ENCODE assay signal across 10 cellular contexts in genomic region chr6:1917628-1918371, GRCh38.
DNase-seq lines count a peak whose midpoint lies in the region; ATAC-seq and TF ChIP-seq lines count a peak whose summit lies in the region.
"Had no signal": no experiment of that assay in that cellular context is flagged by ENCODE, and none has a peak within 500 bp of the region (broad histone marks: within the 10 kb centered on the region; RNA-seq: fewer than 3 reads in every experiment).

No MANE protein-coding gene starts in this region.

- TF ChIP-seq RAD21 in SK-N-SH (IDR thresholded peaks at IDR 0.05; ENCODE audit: low read length) = no peak

- H2AFZ ChIP-seq in DND-41 (ENCODE audit: low read depth, low read length) = no peak overlapping the region
- H2AFZ ChIP-seq in SK-N-SH (ENCODE audit: low read depth) = peak overlapping the region; percentile 52; the same call in 1 of the 2 replicates

- peak; percentile 34; the same call in 2 of the 3 replicates for ATAC-seq in DND-41 (ENCODE audit: insufficient read depth, low read depth)
- no peak for ATAC-seq in HG03442 (IDR thresholded peaks at IDR 0.05; ENCODE audit: unreplicated experiment)
- ATAC-seq: naive thymus-derived CD4-positive, alpha-beta T cell had no signal

- DNase-seq in DND-41 = peak; percentile 12
- no peak for DNase-seq in SK-N-SH
- peak; percentile 64 for DNase-seq in epithelial cell of prostate (ENCODE audit: low read depth, low spot score)
- DNase-seq in stimulated activated CD4-positive, alpha-beta T cell treated with anti-CD3 and anti-CD28 coated beads, Interleukin-12 subunit alpha, Interleukin-12 subunit beta, amount 100 ng/mL, for 4 hours = peak; percentile 42
- no peak for DNase-seq in NCI-H128 (lab: John Stamatoyannopoulos, UW; ENCODE audit: unreplicated experiment)
- no peak for DNase-seq in NCI-H748 treated with DMSO at 0.1 percent for 48 hours (lab: John Stamatoyannopoulos, UW)
- no peak for DNase-seq in D341Med (ENCODE audit: low spot score)

- no peaks in the 10 kb centered on the region for H3K9me2 ChIP-seq in SK-N-SH

- H3K9ac ChIP-seq in DND-41 (ENCODE audit: low read depth, low read length) = no peak overlapping the region
- H3K9ac ChIP-seq in SK-N-SH = peak overlapping the region; percentile 38
- H3K9ac ChIP-seq: KMS-11 had no signal

- no peak overlapping the region for H3K4me2 ChIP-seq in DND-41 (ENCODE audit: insufficient read depth, low read length)
- H3K4me2 ChIP-seq in SK-N-SH = peak overlapping the region; percentile 46; the same call in 1 of the 2 replicates
- H3K4me2 ChIP-seq: KMS-11 had no signal

- no peak overlapping the region for H3K4me3 ChIP-seq in DND-41 (ENCODE audit: low read depth in 1 of 2, low read length in 2 of 2)
- H3K4me3 ChIP-seq in SK-N-SH (ENCODE audit: low read depth in 2 of 2, low read length in 1 of 2) = no peak overlapping the region; a peak in 1 of 4 replicates

- H3K4me1 ChIP-seq in DND-41 (ENCODE audit: insufficient read depth, low read length) = peaks cover 52% of the 10 kb centered on the region
- peaks cover 0 to 15% of the 10 kb centered on the region in 2 experiments; a peak in 3 of 4 replicates for H3K4me1 ChIP-seq in SK-N-SH (ENCODE audit: control insufficient read depth in 1 of 2, insufficient read depth in 2 of 2, low read depth in 1 of 2, low read length in 1 of 2)

- POLR2A ChIA-PET in SK-N-SH (lab: Yijun Ruan, JAX) = no interaction called here

- H3K36me3 ChIP-seq in DND-41 (ENCODE audit: insufficient read depth, low read length) (no peaks in the 10 kb centered on the region), SK-N-SH (replicated peaks in 1 of 2; ENCODE audit: control insufficient read depth in 1 of 2, insufficient read depth in 2 of 2, low read length in 1 of 2) (no peaks in the 10 kb centered on the region)

- peak in 1 of 2 experiments; percentile 65; a peak in 1 of 4 replicates for TF ChIP-seq EP300 in SK-N-SH (IDR thresholded peaks at IDR 0.05; ENCODE audit: borderline replicate concordance in 1 of 2, low read depth in 1 of 2, low read length in 1 of 2)

- H3K27me3 ChIP-seq in DND-41 (ENCODE audit: insufficient read depth, low read length, poor library complexity) (no peaks in the 10 kb centered on the region), SK-N-SH (ENCODE audit: insufficient read depth) (no peaks in the 10 kb centered on the region)

- CTCF ChIA-PET in SK-N-SH (lab: Yijun Ruan, JAX) = no interaction called here

- H3K27ac ChIP-seq in DND-41 (ENCODE audit: low read length) = peak overlapping the region; percentile 63; the same call in 1 of the 2 replicates
- H3K27ac ChIP-seq in SK-N-SH (ENCODE audit: low read depth in 2 of 2, low read length in 1 of 2) = peak overlapping the region in 1 of 2 experiments; percentile 86; a peak in 3 of 4 replicates
- peak overlapping the region; percentile 83 for H3K27ac ChIP-seq in epithelial cell of prostate
- H3K27ac ChIP-seq: KMS-11 had no signal

- peaks cover 19% of the 10 kb centered on the region for H3F3A ChIP-seq in SK-N-SH (replicated peaks; ENCODE audit: insufficient read depth)

- no peaks in the 10 kb centered on the region for H4K20me1 ChIP-seq in DND-41 (ENCODE audit: insufficient read depth, low read length)
- no peaks in the 10 kb centered on the region for H4K20me1 ChIP-seq in SK-N-SH (ENCODE audit: insufficient read depth)

- H3K79me2 ChIP-seq in DND-41 (ENCODE audit: insufficient read depth, low read length) (no peaks in the 10 kb centered on the region), SK-N-SH (ENCODE audit: insufficient read depth) (no peaks in the 10 kb centered on the region)

- H3K9me3 ChIP-seq in DND-41 (ENCODE audit: insufficient read depth, low read length, severe bottlenecking) (no peaks in the 10 kb centered on the region), SK-N-SH (no peaks in the 10 kb centered on the region)

- TF ChIP-seq CTCF in DND-41 (IDR thresholded peaks at IDR 0.05; ENCODE audit: borderline replicate concordance, extremely low read depth, low read length, poor library complexity, severe bottlenecking) (no peak), SK-N-SH (IDR thresholded peaks at IDR 0.05) (no peak)

- 17% methylated on average over 9 of the region's 9 CpGs for WGBS in SK-N-SH (ENCODE audit: low lambda C conversion rate)

TF ChIP-seq in SK-N-SH, 30 proteins besides CTCF, POLR2A, EP300 and RAD21 (continues in another document):
- TF ChIP-seq ZBTB33 (IDR thresholded peaks at IDR 0.05; ENCODE audit: borderline replicate concordance, low read depth) (no peak), YY1 (IDR thresholded peaks at IDR 0.05; ENCODE audit: low read depth) (no peak), SIN3A (IDR thresholded peaks at IDR 0.05; ENCODE audit: borderline replicate concordance, low read depth, low read length) (no peak), POLR2AphosphoS5 (IDR thresholded peaks at IDR 0.05; ENCODE audit: low read depth, low read length) (peak; percentile 35; the same call in 1 of the 2 replicates), GATA2 (CRISPR knock-in tag; IDR thresholded peaks at IDR 0.05) (no peak), USF1 (IDR thresholded peaks at IDR 0.05; ENCODE audit: borderline replicate concordance, low read depth) (no peak), GABPA (IDR thresholded peaks at IDR 0.05; ENCODE audit: low read depth) (no peak), REST (IDR thresholded peaks at IDR 0.05; ENCODE audit: low read depth, low read length) (no peak), MAX (IDR thresholded peaks at IDR 0.05; ENCODE audit: low read depth) (peak; percentile 97), MEF2A (IDR thresholded peaks at IDR 0.05; ENCODE audit: borderline replicate concordance, low read depth) (no peak), JUND (IDR thresholded peaks at IDR 0.05) (peak; percentile 89), TEAD4 (IDR thresholded peaks at IDR 0.05; ENCODE audit: borderline replicate concordance, insufficient read depth) (peak; percentile 89), EZH2phosphoT487 (IDR thresholded peaks at IDR 0.05; ENCODE audit: borderline replicate concordance, low read depth) (no peak), PBX3 (IDR thresholded peaks at IDR 0.05) (peak; percentile 22; the same call in 1 of the 2 replicates), NRF1 (IDR thresholded peaks at IDR 0.05; ENCODE audit: low read depth, low read length) (no peak), TCF12 (IDR thresholded peaks at IDR 0.05) (peak; percentile 72)

Comparison
In these comparisons a context has a peak if more than half of its experiments do, and no peak if none do; other contexts are left out.
1. DNase-seq: peak in DND-41 (single experiment), epithelial cell of prostate (single experiment) and stimulated activated CD4-positive, alpha-beta T cell treated with anti-CD3 and anti-CD28 coated beads, Interleukin-12 subunit alpha, Interleukin-12 subunit beta, amount 100 ng/mL, for 4 hours (single experiment); none in SK-N-SH (single experiment), NCI-H128 (single experiment), NCI-H748 treated with DMSO at 0.1 percent for 48 hours (single experiment) and D341Med (single experiment).